In the genomic region with DNA sequence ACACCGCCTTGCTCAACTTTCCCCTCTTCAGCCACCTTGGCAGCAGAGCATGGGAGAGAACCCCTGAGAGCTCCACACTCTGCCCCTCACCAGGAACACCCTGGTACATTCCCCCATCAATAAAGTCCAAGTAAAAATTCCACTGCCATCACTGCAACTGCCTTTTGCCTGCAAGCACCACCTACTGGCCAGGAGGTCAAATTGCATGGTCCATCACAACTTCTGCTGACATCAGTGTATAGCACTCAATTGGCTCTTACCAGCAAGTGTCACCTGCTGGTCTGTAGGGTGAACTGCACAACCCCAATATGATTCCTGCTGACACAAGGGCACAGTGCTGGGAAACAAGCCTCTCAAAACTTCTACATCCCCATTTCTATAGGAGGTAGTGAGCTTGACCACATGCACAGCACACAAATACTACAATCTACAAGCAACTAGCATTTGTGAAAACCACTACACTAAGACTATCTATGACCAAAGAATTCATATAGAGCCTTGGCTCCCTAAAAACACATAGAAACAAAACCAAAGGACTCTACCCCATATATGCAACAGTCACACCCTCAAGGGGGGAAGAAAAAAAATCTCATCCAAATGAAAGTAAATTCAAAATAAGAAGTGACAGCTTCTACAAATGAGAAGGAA, we compare ENCODE assay signal across 8 cellular contexts.
DNase-seq lines count a peak whose midpoint lies in the region; ATAC-seq and TF ChIP-seq lines count a peak whose summit lies in the region.

No MANE protein-coding gene starts in this region.

- no peak overlapping the region for H3K27ac Mint-ChIP-seq in T-helper 17 cell

- H3K4me3 ChIP-seq in esophagus muscularis mucosa, result no peak overlapping the region
- no peak overlapping the region for H3K4me3 ChIP-seq in dorsolateral prefrontal cortex

- intact Hi-C loops in esophagus muscularis mucosa (cut with DNase I), result no loop called here
- intact Hi-C loops in dorsolateral prefrontal cortex (cut with DNase I), result no loop called here

- peak; percentile 57 for DNase-seq in activated naive CD4-positive, alpha-beta T cell treated with Interleukin-2 at 50 U/mL for 16 hours
- DNase-seq in activated naive CD4-positive, alpha-beta T cell (lab: John Stamatoyannopoulos, UW), result no peak
- peak; percentile 75 for DNase-seq in HT1080 (ENCODE audit: low read depth)
- no peak for DNase-seq in T-helper 17 cell
- no peak for DNase-seq in esophagus muscularis mucosa (ENCODE audit: extremely low spot score)
- peak; percentile 70 for DNase-seq in stimulated activated CD4-positive, alpha-beta T cell treated with anti-CD3 and anti-CD28 coated beads, Interleukin-1b, Interleukin-23, amount 100 ng/mL, for 48 hours
- DNase-seq in NCI-H510A treated with DMSO at 0.1 percent for 48 hours (lab: John Stamatoyannopoulos, UW), result no peak
- DNase-seq in dorsolateral prefrontal cortex, result no peak

- peaks cover 6% of the 10 kb centered on the region for H3K27me3 Mint-ChIP-seq in T-helper 17 cell

- peaks cover 12% of the 10 kb centered on the region for H3K4me1 Mint-ChIP-seq in T-helper 17 cell

- H3K36me3 Mint-ChIP-seq in T-helper 17 cell (ENCODE audit: low read depth), result no peaks in the 10 kb centered on the region

- TF ChIP-seq CTCF in esophagus muscularis mucosa (IDR thresholded peaks at IDR 0.05), result peak in 2 of 3 experiments; percentile 25 to 35
- peak in 18 of 56 donors; percentile 8 to 36 (median 18) for TF ChIP-seq CTCF in dorsolateral prefrontal cortex (IDR thresholded peaks at IDR 0.05 in 54 of 56, conservative IDR thresholded peaks at IDR 0.05 in 2 of 56; ENCODE audit: low read depth in 1 of 56, partially characterized antibody in 56 of 56)

- 100% methylated on average over 1 of the region's 1 CpG for WGBS in esophagus muscularis mucosa

- no peaks in the 10 kb centered on the region for H3K36me3 ChIP-seq in esophagus muscularis mucosa

- TF ChIP-seq POLR2A in esophagus muscularis mucosa (IDR thresholded peaks at IDR 0.05; ENCODE audit: low read depth), result no peak

- no peaks in the 10 kb centered on the region for H3K4me1 ChIP-seq in esophagus muscularis mucosa

- no peaks in the 10 kb centered on the region for H3K27me3 ChIP-seq in esophagus muscularis mucosa
- H3K27me3 ChIP-seq in dorsolateral prefrontal cortex, result no peaks in the 10 kb centered on the region

- no peak overlapping the region for H3K27ac ChIP-seq in esophagus muscularis mucosa (replicated peaks in 1 of 4)
- no peak overlapping the region for H3K27ac ChIP-seq in dorsolateral prefrontal cortex

- no peak overlapping the region for H3K4me3 Mint-ChIP-seq in T-helper 17 cell

- ATAC-seq in T-helper 17 cell, result peak; percentile 93

- no peak for TF ChIP-seq EP300 in esophagus muscularis mucosa (IDR thresholded peaks at IDR 0.05)

- H3K9me3 ChIP-seq in T-helper 17 cell (ENCODE audit: control insufficient read depth, low read length, poor library complexity, severe bottlenecking) (no peaks in the 10 kb centered on the region), esophagus muscularis mucosa (no peaks in the 10 kb centered on the region)

Comparison
In these comparisons a context has a peak if more than half of its experiments do, and no peak if none do; other contexts are left out.
1. DNase-seq: peak in activated naive CD4-positive, alpha-beta T cell treated with Interleukin-2 at 50 U/mL for 16 hours (single experiment), HT1080 (single experiment) and stimulated activated CD4-positive, alpha-beta T cell treated with anti-CD3 and anti-CD28 coated beads, Interleukin-1b, Interleukin-23, amount 100 ng/mL, for 48 hours (single experiment); none in activated naive CD4-positive, alpha-beta T cell (0 of 4), T-helper 17 cell (0 of 3), esophagus muscularis mucosa (single experiment), NCI-H510A treated with DMSO at 0.1 percent for 48 hours (single experiment) and dorsolateral prefrontal cortex (0 of 10).